ENCODE assay signal across 19 cellular contexts in genomic region chr1:217917277-217917887, GRCh38.
"Had no signal": no experiment of that assay in that cellular context is flagged by ENCODE, and none has a peak within 500 bp of the region (broad histone marks: within the 10 kb centered on the region; RNA-seq: fewer than 3 reads in every experiment).

No MANE protein-coding gene starts in this region.

- H3K27me3 Mint-ChIP-seq: activated CD4-positive, alpha-beta memory T cell treated with anti-CD3 and anti-CD28 coated beads, Interleukin-2, amount 10 ng/mL, durations not matched to agents 7 days and 5 days; activated naive CD8-positive, alpha-beta T cell treated with anti-CD3 and anti-CD28 coated beads, Interleukin-2, amount 10 ng/mL, durations not matched to agents 7 days and 5 days; stimulated activated naive B cell treated with anti-CD40 and anti-IgM and Interleukin-4, amounts not matched to agents 10 μg/mL and 1 μg/mL and 100 μg/mL, for 72 hours had no signal

- H3K36me3 Mint-ChIP-seq: activated naive CD8-positive, alpha-beta T cell treated with anti-CD3 and anti-CD28 coated beads, Interleukin-2, amount 10 ng/mL, durations not matched to agents 7 days and 5 days; natural killer cell; stimulated activated naive B cell treated with anti-CD40 and anti-IgM and Interleukin-4, amounts not matched to agents 10 μg/mL and 1 μg/mL and 100 μg/mL, for 72 hours had no signal

- H3K9me3 Mint-ChIP-seq: activated CD4-positive, alpha-beta memory T cell treated with anti-CD3 and anti-CD28 coated beads, Interleukin-2, amount 10 ng/mL, durations not matched to agents 7 days and 5 days; activated naive CD8-positive, alpha-beta T cell treated with anti-CD3 and anti-CD28 coated beads, Interleukin-2, amount 10 ng/mL, durations not matched to agents 7 days and 5 days had no signal

- H3K36me3 ChIP-seq: colonic mucosa, heart left ventricle, prostate gland, right lobe of liver, tibial nerve, vagina had no signal

- H3K4me1 Mint-ChIP-seq: activated CD4-positive, alpha-beta memory T cell treated with anti-CD3 and anti-CD28 coated beads, Interleukin-2, amount 10 ng/mL, durations not matched to agents 7 days and 5 days; activated naive CD8-positive, alpha-beta T cell treated with anti-CD3 and anti-CD28 coated beads, Interleukin-2, amount 10 ng/mL, durations not matched to agents 7 days and 5 days; natural killer cell; stimulated activated naive B cell treated with anti-CD40 and anti-IgM and Interleukin-4, amounts not matched to agents 10 μg/mL and 1 μg/mL and 100 μg/mL, for 72 hours had no signal

- H3K4me3 Mint-ChIP-seq: activated CD4-positive, alpha-beta memory T cell treated with anti-CD3 and anti-CD28 coated beads, Interleukin-2, amount 10 ng/mL, durations not matched to agents 7 days and 5 days; activated naive CD8-positive, alpha-beta T cell treated with anti-CD3 and anti-CD28 coated beads, Interleukin-2, amount 10 ng/mL, durations not matched to agents 7 days and 5 days; natural killer cell; stimulated activated naive B cell treated with anti-CD40 and anti-IgM and Interleukin-4, amounts not matched to agents 10 μg/mL and 1 μg/mL and 100 μg/mL, for 72 hours had no signal

- H3K27ac Mint-ChIP-seq: activated CD4-positive, alpha-beta memory T cell treated with anti-CD3 and anti-CD28 coated beads, Interleukin-2, amount 10 ng/mL, durations not matched to agents 7 days and 5 days; activated naive CD8-positive, alpha-beta T cell treated with anti-CD3 and anti-CD28 coated beads, Interleukin-2, amount 10 ng/mL, durations not matched to agents 7 days and 5 days; natural killer cell; stimulated activated naive B cell treated with anti-CD40 and anti-IgM and Interleukin-4, amounts not matched to agents 10 μg/mL and 1 μg/mL and 100 μg/mL, for 72 hours had no signal

- H3K4me3 ChIP-seq: colonic mucosa, heart left ventricle, prostate gland, right lobe of liver, tibial nerve, vagina had no signal

- DNase-seq: activated CD4-positive, alpha-beta memory T cell treated with anti-CD3 and anti-CD28 coated beads, Interleukin-2, amount 10 ng/mL, durations not matched to agents 7 days and 5 days; activated CD4-positive, alpha-beta T cell treated with anti-CD3 and anti-CD28 coated beads for 1 hour; activated gamma-delta T cell; activated naive CD8-positive, alpha-beta T cell treated with anti-CD3 and anti-CD28 coated beads, Interleukin-2, amount 10 ng/mL, durations not matched to agents 7 days and 5 days; activated T-cell treated with anti-CD3 and anti-CD28 coated beads, Interleukin-2, amount 50 U/mL, for 48 hours; aorta; colonic mucosa; foreskin melanocyte; heart left ventricle; mammary epithelial cell; natural killer cell; occipital lobe; right lobe of liver; stimulated activated CD4-positive, alpha-beta T cell treated with anti-CD3 and anti-CD28 coated beads, Interleukin-2, amount 100 ng/mL, for 24 hours; stimulated activated naive B cell treated with anti-CD40 and anti-IgM and Interleukin-4, amounts not matched to agents 10 μg/mL and 1 μg/mL and 100 μg/mL, for 72 hours had no signal

- H3K9me3 ChIP-seq: colonic mucosa, heart left ventricle, prostate gland, right lobe of liver, tibial nerve, vagina had no signal

- H3K4me1 ChIP-seq: colonic mucosa, heart left ventricle, prostate gland, right lobe of liver, vagina had no signal

- H3K27me3 ChIP-seq: colonic mucosa, right lobe of liver, tibial nerve, vagina had no signal

- ATAC-seq: heart left ventricle; left lobe of liver; natural killer cell; right lobe of liver; stimulated activated naive B cell treated with anti-CD40 and anti-IgM and Interleukin-4, amounts not matched to agents 10 μg/mL and 1 μg/mL and 100 μg/mL, for 72 hours had no signal

- H3K27ac ChIP-seq: colonic mucosa, heart left ventricle, prostate gland, right lobe of liver, tibial nerve, vagina had no signal
